16 cellular contexts compared by ENCODE assay signal in the genomic region with DNA sequence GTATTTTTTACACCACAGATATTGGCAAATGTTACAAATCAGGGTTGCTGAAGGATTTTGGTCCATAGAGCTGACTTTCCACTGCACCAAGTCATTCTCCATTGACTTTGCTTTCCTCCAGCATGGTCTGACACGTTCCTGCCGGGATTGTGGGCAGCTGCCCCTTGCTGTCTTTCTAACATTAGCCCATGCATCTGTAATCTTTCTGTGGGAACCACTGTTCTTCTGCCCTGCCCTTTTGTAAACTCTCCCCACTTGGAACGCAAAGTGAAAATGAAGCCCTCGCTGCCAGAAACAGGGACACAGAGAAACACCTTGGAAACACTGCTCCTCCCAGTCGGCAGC.
DNase-seq lines count a peak whose midpoint lies in the region; ATAC-seq and TF ChIP-seq lines count a peak whose summit lies in the region.
"Had no signal": no experiment of that assay in that cellular context is flagged by ENCODE, and none has a peak within 500 bp of the region (broad histone marks: within the 10 kb centered on the region; RNA-seq: fewer than 3 reads in every experiment).

No MANE protein-coding gene starts in this region.

- CTCF ChIA-PET in SK-N-SH (lab: Yijun Ruan, JAX) = no interaction called here

- H3K79me2 ChIP-seq in SK-N-SH (ENCODE audit: insufficient read depth) = no peaks in the 10 kb centered on the region; the same call in 1 of the 2 replicates
- no peaks in the 10 kb centered on the region for H3K79me2 ChIP-seq in osteoblast (ENCODE audit: insufficient read depth, low read length)

- H3K27me3 ChIP-seq in SK-N-SH (ENCODE audit: insufficient read depth) = no peaks in the 10 kb centered on the region
- no peaks in the 10 kb centered on the region for H3K27me3 ChIP-seq in osteoblast (ENCODE audit: insufficient read depth, low read length)
- no peaks in the 10 kb centered on the region for H3K27me3 ChIP-seq in Peyer's patch
- H3K27me3 ChIP-seq: stomach had no signal

- H3K4me1 ChIP-seq in SK-N-SH (ENCODE audit: control insufficient read depth in 1 of 2, insufficient read depth in 2 of 2, low read depth in 1 of 2, low read length in 1 of 2) = peaks cover 2 to 6% of the 10 kb centered on the region in 2 experiments; a peak in 2 of 4 replicates
- peaks cover 42% of the 10 kb centered on the region for H3K4me1 ChIP-seq in osteoblast (ENCODE audit: insufficient read depth, low read length)
- H3K4me1 ChIP-seq in Peyer's patch = no peaks in the 10 kb centered on the region

- peak overlapping the region; percentile 59 for H3K4me2 ChIP-seq in SK-N-SH
- H3K4me2 ChIP-seq in osteoblast (ENCODE audit: insufficient read depth, low read length) = peak overlapping the region; percentile 80

- H4K20me1 ChIP-seq in SK-N-SH (ENCODE audit: insufficient read depth) = no peaks in the 10 kb centered on the region
- H4K20me1 ChIP-seq in osteoblast (ENCODE audit: insufficient read depth, low read length) = no peaks in the 10 kb centered on the region

- H3K36me3 ChIP-seq in SK-N-SH (replicated peaks in 1 of 2; ENCODE audit: control insufficient read depth in 1 of 2, insufficient read depth in 2 of 2, low read length in 1 of 2) (no peaks in the 10 kb centered on the region), osteoblast (ENCODE audit: insufficient read depth, low read length) (no peaks in the 10 kb centered on the region), Peyer's patch (no peaks in the 10 kb centered on the region)
- H3K36me3 ChIP-seq: stomach had no signal

- no peak for TF ChIP-seq RAD21 in SK-N-SH (IDR thresholded peaks at IDR 0.05; ENCODE audit: low read length)

- no peak overlapping the region for H3K9ac ChIP-seq in SK-N-SH

- no peaks in the 10 kb centered on the region for H3K9me3 ChIP-seq in SK-N-SH
- H3K9me3 ChIP-seq in osteoblast (ENCODE audit: low read depth, low read length) = no peaks in the 10 kb centered on the region
- no peaks in the 10 kb centered on the region for H3K9me3 ChIP-seq in Peyer's patch
- H3K9me3 ChIP-seq: stomach had no signal

- no peaks in the 10 kb centered on the region for H3K9me2 ChIP-seq in SK-N-SH

- no peak for TF ChIP-seq POLR2A in Peyer's patch (IDR thresholded peaks at IDR 0.05)

- H3K4me3 ChIP-seq in SK-N-SH (ENCODE audit: low read depth in 2 of 2, low read length in 1 of 2) (no peak overlapping the region; a peak in 1 of 4 replicates), epithelial cell of proximal tubule (ENCODE audit: low read depth, low read length) (peak overlapping the region; percentile 17), osteoblast (ENCODE audit: insufficient read depth, low read length) (peak overlapping the region; percentile 57), Peyer's patch (no peak overlapping the region)
- H3K4me3 ChIP-seq: stomach had no signal

- 45% methylated on average over 5 of the region's 5 CpGs for WGBS in SK-N-SH (ENCODE audit: low lambda C conversion rate)

- H3F3A ChIP-seq in SK-N-SH (replicated peaks; ENCODE audit: insufficient read depth) = peaks cover 3% of the 10 kb centered on the region

- H2AFZ ChIP-seq in SK-N-SH (ENCODE audit: low read depth) (no peak overlapping the region), osteoblast (ENCODE audit: low read length) (peak overlapping the region; percentile 32)

- DNase-seq in SK-N-SH (no peak), epithelial cell of proximal tubule (ENCODE audit: low read depth) (no peak), osteoblast (ENCODE audit: insufficient read length, low spot score, missing footprints) (no peak), Peyer's patch (no peak), EL (no peak), left lobe of liver (ENCODE audit: low spot score) (no peak)
- DNase-seq: 8988T; activated naive CD8-positive, alpha-beta T cell treated with anti-CD3 and anti-CD28 coated beads, Interleukin-2, amount 50 U/mL, for 24 hours; central memory CD4-positive, alpha-beta T cell; effector CD8-positive, alpha-beta T cell; NCI-H1436; NCI-H2171 treated with DMSO at 0.1 percent for 48 hours; stomach; SW 1271 had no signal

- H3K27ac ChIP-seq in SK-N-SH (ENCODE audit: low read depth in 2 of 2, low read length in 1 of 2) (no peak overlapping the region), osteoblast (ENCODE audit: low read depth, low read length) (peak overlapping the region; percentile 15), Peyer's patch (no peak overlapping the region)

- POLR2A ChIA-PET in SK-N-SH (lab: Yijun Ruan, JAX) = no interaction called here

- ATAC-seq in SK-N-SH treated with all-trans-retinoic acid at 6 μM for 48 hours (no peak), HG03095 (IDR thresholded peaks at IDR 0.05; ENCODE audit: unreplicated experiment) (no peak), left lobe of liver (no peak)
- ATAC-seq: activated naive CD8-positive, alpha-beta T cell treated with anti-CD3 and anti-CD28 coated beads, Interleukin-2, amount 50 U/mL, for 24 hours had no signal

- no peak for TF ChIP-seq CTCF in SK-N-SH (IDR thresholded peaks at IDR 0.05)
- TF ChIP-seq CTCF in epithelial cell of proximal tubule (conservative IDR thresholded peaks at IDR 0.05; ENCODE audit: low read depth, low read length) = no peak
- TF ChIP-seq CTCF in osteoblast (IDR thresholded peaks at IDR 0.05; ENCODE audit: extremely low read depth, low read depth, low read length) = no peak
- no peak for TF ChIP-seq CTCF in Peyer's patch (IDR thresholded peaks at IDR 0.05)

- TF ChIP-seq EP300 in SK-N-SH (IDR thresholded peaks at IDR 0.05; ENCODE audit: borderline replicate concordance in 1 of 2, low read depth in 1 of 2, low read length in 1 of 2) = no peak

TF ChIP-seq in SK-N-SH, 30 proteins besides CTCF, POLR2A, EP300 and RAD21:
- TF ChIP-seq JUND (IDR thresholded peaks at IDR 0.05) = no peak
- TF ChIP-seq NFIC (IDR thresholded peaks at IDR 0.05; ENCODE audit: borderline replicate concordance) = no peak
- TF ChIP-seq, protein P1, sequence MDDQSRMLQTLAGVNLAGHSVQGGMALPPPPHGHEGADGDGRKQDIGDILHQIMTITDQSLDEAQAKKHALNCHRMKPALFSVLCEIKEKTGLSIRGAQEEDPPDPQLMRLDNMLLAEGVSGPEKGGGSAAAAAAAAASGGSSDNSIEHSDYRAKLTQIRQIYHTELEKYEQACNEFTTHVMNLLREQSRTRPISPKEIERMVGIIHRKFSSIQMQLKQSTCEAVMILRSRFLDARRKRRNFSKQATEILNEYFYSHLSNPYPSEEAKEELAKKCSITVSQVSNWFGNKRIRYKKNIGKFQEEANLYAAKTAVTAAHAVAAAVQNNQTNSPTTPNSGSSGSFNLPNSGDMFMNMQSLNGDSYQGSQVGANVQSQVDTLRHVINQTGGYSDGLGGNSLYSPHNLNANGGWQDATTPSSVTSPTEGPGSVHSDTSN (IDR thresholded peaks at IDR 0.05) = no peak
- no peak for TF ChIP-seq SMC3 (IDR thresholded peaks at IDR 0.05; ENCODE audit: low read depth, low read length)
- no peak for TF ChIP-seq MXI1 (IDR thresholded peaks at IDR 0.05; ENCODE audit: low read depth, low read length)

TF ChIP-seq in SK-N-SH treated with all-trans-retinoic acid at 6 μM for 48 hours, 23 proteins besides CTCF, POLR2A, EP300 and RAD21 (continues in another document):
- TF ChIP-seq ISL1 (CRISPR knock-in tag; IDR thresholded peaks at IDR 0.05) (no peak), TOX (CRISPR knock-in tag; IDR thresholded peaks at IDR 0.05; ENCODE audit: borderline replicate concordance) (no peak), ZNF8 (CRISPR knock-in tag; IDR thresholded peaks at IDR 0.05) (no peak), ZNF565 (CRISPR knock-in tag; conservative IDR thresholded peaks at IDR 0.05; ENCODE audit: low read depth) (no peak), CSDC2 (CRISPR knock-in tag; IDR thresholded peaks at IDR 0.05) (no peak), TCF4 (CRISPR knock-in tag; IDR thresholded peaks at IDR 0.05; ENCODE audit: borderline replicate concordance) (no peak), GLIS3 (CRISPR knock-in tag; IDR thresholded peaks at IDR 0.05) (no peak), ZNF70 (CRISPR knock-in tag; IDR thresholded peaks at IDR 0.05) (no peak), ZC3H10 (CRISPR knock-in tag; IDR thresholded peaks at IDR 0.05) (no peak)
- TF ChIP-seq, protein P2, sequence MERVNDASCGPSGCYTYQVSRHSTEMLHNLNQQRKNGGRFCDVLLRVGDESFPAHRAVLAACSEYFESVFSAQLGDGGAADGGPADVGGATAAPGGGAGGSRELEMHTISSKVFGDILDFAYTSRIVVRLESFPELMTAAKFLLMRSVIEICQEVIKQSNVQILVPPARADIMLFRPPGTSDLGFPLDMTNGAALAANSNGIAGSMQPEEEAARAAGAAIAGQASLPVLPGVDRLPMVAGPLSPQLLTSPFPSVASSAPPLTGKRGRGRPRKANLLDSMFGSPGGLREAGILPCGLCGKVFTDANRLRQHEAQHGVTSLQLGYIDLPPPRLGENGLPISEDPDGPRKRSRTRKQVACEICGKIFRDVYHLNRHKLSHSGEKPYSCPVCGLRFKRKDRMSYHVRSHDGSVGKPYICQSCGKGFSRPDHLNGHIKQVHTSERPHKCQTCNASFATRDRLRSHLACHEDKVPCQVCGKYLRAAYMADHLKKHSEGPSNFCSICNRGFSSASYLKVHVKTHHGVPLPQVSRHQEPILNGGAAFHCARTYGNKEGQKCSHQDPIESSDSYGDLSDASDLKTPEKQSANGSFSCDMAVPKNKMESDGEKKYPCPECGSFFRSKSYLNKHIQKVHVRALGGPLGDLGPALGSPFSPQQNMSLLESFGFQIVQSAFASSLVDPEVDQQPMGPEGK (CRISPR knock-in tag; IDR thresholded peaks at IDR 0.05; ENCODE audit: borderline replicate concordance) = no peak
- TF ChIP-seq, protein P3, sequence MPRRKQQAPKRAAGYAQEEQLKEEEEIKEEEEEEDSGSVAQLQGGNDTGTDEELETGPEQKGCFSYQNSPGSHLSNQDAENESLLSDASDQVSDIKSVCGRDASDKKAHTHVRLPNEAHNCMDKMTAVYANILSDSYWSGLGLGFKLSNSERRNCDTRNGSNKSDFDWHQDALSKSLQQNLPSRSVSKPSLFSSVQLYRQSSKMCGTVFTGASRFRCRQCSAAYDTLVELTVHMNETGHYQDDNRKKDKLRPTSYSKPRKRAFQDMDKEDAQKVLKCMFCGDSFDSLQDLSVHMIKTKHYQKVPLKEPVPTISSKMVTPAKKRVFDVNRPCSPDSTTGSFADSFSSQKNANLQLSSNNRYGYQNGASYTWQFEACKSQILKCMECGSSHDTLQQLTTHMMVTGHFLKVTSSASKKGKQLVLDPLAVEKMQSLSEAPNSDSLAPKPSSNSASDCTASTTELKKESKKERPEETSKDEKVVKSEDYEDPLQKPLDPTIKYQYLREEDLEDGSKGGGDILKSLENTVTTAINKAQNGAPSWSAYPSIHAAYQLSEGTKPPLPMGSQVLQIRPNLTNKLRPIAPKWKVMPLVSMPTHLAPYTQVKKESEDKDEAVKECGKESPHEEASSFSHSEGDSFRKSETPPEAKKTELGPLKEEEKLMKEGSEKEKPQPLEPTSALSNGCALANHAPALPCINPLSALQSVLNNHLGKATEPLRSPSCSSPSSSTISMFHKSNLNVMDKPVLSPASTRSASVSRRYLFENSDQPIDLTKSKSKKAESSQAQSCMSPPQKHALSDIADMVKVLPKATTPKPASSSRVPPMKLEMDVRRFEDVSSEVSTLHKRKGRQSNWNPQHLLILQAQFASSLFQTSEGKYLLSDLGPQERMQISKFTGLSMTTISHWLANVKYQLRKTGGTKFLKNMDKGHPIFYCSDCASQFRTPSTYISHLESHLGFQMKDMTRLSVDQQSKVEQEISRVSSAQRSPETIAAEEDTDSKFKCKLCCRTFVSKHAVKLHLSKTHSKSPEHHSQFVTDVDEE (CRISPR knock-in tag; IDR thresholded peaks at IDR 0.05) = no peak

Comparison
In these comparisons a context has a peak if more than half of its experiments do, and no peak if none do; other contexts are left out.
1. H3K4me3 ChIP-seq: peak in epithelial cell of proximal tubule (single experiment) and osteoblast (single experiment); none in SK-N-SH (0 of 2) and Peyer's patch (0 of 4).